Comparison of ENCODE assay signal across 12 cellular contexts in the genomic region with DNA sequence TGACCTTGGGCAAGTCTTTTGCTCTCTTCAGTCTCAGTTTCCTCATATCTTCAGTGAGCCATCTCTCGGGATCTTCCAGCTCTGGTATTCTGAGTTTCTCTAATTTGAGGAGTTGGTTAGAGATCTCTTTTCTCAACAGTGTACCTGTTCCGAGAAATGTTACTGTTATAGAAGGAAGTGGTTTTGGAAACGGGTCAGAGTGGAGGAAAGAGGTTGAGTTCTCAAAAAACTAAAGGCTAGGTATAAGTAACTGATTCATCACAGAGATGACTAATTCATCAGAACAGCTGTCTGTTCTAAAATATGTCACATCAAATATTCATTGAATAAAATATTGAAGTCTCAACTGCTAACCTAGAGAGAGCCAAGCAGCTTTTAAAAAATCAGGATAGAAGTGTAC.
DNase-seq lines count a peak whose midpoint lies in the region; ATAC-seq and TF ChIP-seq lines count a peak whose summit lies in the region.
"Had no signal": no experiment of that assay in that cellular context is flagged by ENCODE, and none has a peak within 500 bp of the region (broad histone marks: within the 10 kb centered on the region; RNA-seq: fewer than 3 reads in every experiment).

No MANE protein-coding gene starts in this region.

- H3K27ac ChIP-seq in KOPT-K1 (ENCODE audit: low read depth, low read length, poor library complexity, severe bottlenecking) (peak overlapping the region; percentile 61), left lung (no peak overlapping the region)

- TF ChIP-seq CTCF in epithelial cell of esophagus (IDR thresholded peaks at IDR 0.05; ENCODE audit: insufficient read depth, low read depth, low read length, missing control alignments) (no peak), WTC11 (IDR thresholded peaks at IDR 0.05) (no peak), left lung (IDR thresholded peaks at IDR 0.05) (no peak)

- intact Hi-C loops in left lung (cut with DNase I) = no loop called here

- H3K4me3 ChIP-seq in epithelial cell of esophagus (ENCODE audit: low read length) = no peak overlapping the region
- no peak overlapping the region for H3K4me3 ChIP-seq in left lung
- H3K4me3 ChIP-seq in HAP-1 = no peak overlapping the region

- H3K9me3 Mint-ChIP-seq in WTC11 (no peaks in the 10 kb centered on the region), immature natural killer cell (no peaks in the 10 kb centered on the region)
- H3K9me3 Mint-ChIP-seq: type B pancreatic cell had no signal

- H3K36me3 Mint-ChIP-seq in WTC11 (no peaks in the 10 kb centered on the region), immature natural killer cell (no peaks in the 10 kb centered on the region)

- no peak for TF ChIP-seq POLR2A in GM18505 (IDR thresholded peaks at IDR 0.05; ENCODE audit: borderline replicate concordance, extremely low read depth, insufficient read depth, insufficient read length)

- H3K27me3 ChIP-seq in left lung = no peaks in the 10 kb centered on the region
- H3K27me3 ChIP-seq in HAP-1 (ENCODE audit: low read depth) = no peaks in the 10 kb centered on the region

- in situ Hi-C loops in HAP-1 (cut with MboI; ENCODE audit: low sequenced_read_pairs) = no loop called here

- H3K4me1 ChIP-seq in left lung = peaks cover 9 to 16% of the 10 kb centered on the region in 2 donors
- no peaks in the 10 kb centered on the region for H3K4me1 ChIP-seq in HAP-1

- H3K4me3 Mint-ChIP-seq in WTC11 (no peak overlapping the region), immature natural killer cell (no peak overlapping the region)
- H3K4me3 Mint-ChIP-seq: type B pancreatic cell had no signal

- POLR2A ChIA-PET in WTC11 (lab: Charles Lee) = no interaction called here

- DNase-seq in epithelial cell of esophagus (ENCODE audit: low read depth) = peak; percentile 46
- no peak for DNase-seq in WTC11 (ENCODE audit: low spot score)
- DNase-seq in immature natural killer cell = no peak
- no peak for DNase-seq in left lung
- no peak for DNase-seq in HAP-1 (ENCODE audit: low spot score in 2 of 2)
- DNase-seq: DMS53, Karpas-422, OCI-M1 had no signal

- CTCF ChIA-PET in WTC11 (lab: Charles Lee) = interaction anchor here (1.4 kb wide), 1 partner anchor 27 kb away, joined by 4 read pairs; no protein-coding TSS in a partner anchor

- H3K36me3 ChIP-seq in KOPT-K1 (ENCODE audit: insufficient read depth, low read length) = no peaks in the 10 kb centered on the region
- no peaks in the 10 kb centered on the region for H3K36me3 ChIP-seq in left lung
- no peaks in the 10 kb centered on the region for H3K36me3 ChIP-seq in HAP-1 (replicated peaks)

- H3K27me3 Mint-ChIP-seq in WTC11 (ENCODE audit: low read depth) (no peaks in the 10 kb centered on the region), immature natural killer cell (ENCODE audit: low read depth in 3 of 3) (peaks cover 0 to 3% (median 2%) of the 10 kb centered on the region in 3 donors)
- H3K27me3 Mint-ChIP-seq: type B pancreatic cell had no signal

- H3K27ac Mint-ChIP-seq in WTC11 (no peak overlapping the region), immature natural killer cell (no peak overlapping the region)
- H3K27ac Mint-ChIP-seq: type B pancreatic cell had no signal

- no peaks in the 10 kb centered on the region for H3K9me3 ChIP-seq in KOPT-K1 (ENCODE audit: insufficient read depth, low read length, poor library complexity, severe bottlenecking)
- H3K9me3 ChIP-seq in left lung = no peaks in the 10 kb centered on the region
- H3K9me3 ChIP-seq in HAP-1 = no peaks in the 10 kb centered on the region

- ATAC-seq in GM18505 (IDR thresholded peaks at IDR 0.05; ENCODE audit: unreplicated experiment) (peak; percentile 57), GM21390 (IDR thresholded peaks at IDR 0.05; ENCODE audit: unreplicated experiment) (peak; percentile 79), WTC11 (no peak), left lung (no peak)

- H3K4me1 Mint-ChIP-seq in WTC11 = peaks cover 11% of the 10 kb centered on the region
- H3K4me1 Mint-ChIP-seq in immature natural killer cell = peaks cover 0 to 7% of the 10 kb centered on the region in 2 donors

TF ChIP-seq in WTC11, 78 proteins besides CTCF, POLR2A, EP300 and RAD21 (continues in another document):
- no peak for TF ChIP-seq CBFB (CRISPR knock-in tag; IDR thresholded peaks at IDR 0.05; ENCODE audit: low read depth)
- TF ChIP-seq, protein P1, sequence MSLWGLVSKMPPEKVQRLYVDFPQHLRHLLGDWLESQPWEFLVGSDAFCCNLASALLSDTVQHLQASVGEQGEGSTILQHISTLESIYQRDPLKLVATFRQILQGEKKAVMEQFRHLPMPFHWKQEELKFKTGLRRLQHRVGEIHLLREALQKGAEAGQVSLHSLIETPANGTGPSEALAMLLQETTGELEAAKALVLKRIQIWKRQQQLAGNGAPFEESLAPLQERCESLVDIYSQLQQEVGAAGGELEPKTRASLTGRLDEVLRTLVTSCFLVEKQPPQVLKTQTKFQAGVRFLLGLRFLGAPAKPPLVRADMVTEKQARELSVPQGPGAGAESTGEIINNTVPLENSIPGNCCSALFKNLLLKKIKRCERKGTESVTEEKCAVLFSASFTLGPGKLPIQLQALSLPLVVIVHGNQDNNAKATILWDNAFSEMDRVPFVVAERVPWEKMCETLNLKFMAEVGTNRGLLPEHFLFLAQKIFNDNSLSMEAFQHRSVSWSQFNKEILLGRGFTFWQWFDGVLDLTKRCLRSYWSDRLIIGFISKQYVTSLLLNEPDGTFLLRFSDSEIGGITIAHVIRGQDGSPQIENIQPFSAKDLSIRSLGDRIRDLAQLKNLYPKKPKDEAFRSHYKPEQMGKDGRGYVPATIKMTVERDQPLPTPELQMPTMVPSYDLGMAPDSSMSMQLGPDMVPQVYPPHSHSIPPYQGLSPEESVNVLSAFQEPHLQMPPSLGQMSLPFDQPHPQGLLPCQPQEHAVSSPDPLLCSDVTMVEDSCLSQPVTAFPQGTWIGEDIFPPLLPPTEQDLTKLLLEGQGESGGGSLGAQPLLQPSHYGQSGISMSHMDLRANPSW (CRISPR knock-in tag; conservative IDR thresholded peaks at IDR 0.05; ENCODE audit: low read depth) = no peak
- TF ChIP-seq, protein P2, sequence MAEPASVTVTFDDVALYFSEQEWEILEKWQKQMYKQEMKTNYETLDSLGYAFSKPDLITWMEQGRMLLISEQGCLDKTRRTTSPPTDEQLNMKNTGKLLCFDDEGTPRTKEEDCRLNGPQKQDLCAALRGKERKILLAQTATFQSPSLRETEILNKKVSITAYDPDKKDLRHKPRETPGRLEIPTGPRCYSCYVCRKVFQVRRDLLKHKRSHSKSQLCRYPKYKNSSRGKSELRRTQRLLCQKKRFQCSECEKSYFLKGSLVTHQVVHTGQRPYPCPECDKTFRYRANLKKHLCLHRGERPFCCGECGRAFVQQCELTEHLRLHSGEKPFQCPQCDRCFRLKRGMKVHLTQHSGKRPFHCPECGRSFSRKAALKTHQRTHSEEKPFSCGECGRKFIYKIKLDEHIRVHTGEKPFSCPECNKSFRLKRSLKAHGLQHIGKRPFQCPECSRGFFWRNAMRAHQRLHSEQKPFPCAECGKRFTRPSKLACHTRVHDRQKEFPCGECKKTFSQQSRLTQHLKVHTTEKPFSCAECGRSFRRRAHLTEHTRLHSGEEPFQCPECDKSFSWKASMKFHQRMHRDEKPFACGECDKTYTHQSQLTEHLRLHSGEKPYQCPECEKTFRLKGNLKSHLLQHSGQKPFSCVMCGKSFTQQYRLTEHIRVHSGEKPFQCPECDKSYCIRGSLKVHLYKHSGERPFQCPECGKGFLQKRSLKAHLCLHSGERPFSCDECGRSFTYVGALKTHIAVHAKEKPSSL (CRISPR knock-in tag; conservative IDR thresholded peaks at IDR 0.05) = no peak
- TF ChIP-seq SP1 (CRISPR knock-in tag; conservative IDR thresholded peaks at IDR 0.05) = no peak
- TF ChIP-seq EMX1 (CRISPR knock-in tag; IDR thresholded peaks at IDR 0.05) = no peak
- TF ChIP-seq, protein P3, sequence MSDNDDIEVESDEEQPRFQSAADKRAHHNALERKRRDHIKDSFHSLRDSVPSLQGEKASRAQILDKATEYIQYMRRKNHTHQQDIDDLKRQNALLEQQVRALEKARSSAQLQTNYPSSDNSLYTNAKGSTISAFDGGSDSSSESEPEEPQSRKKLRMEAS (CRISPR knock-in tag; IDR thresholded peaks at IDR 0.05) = no peak
- TF ChIP-seq SOX15 (CRISPR knock-in tag; IDR thresholded peaks at IDR 0.05) = no peak
- no peak for TF ChIP-seq NFATC4 (CRISPR knock-in tag; IDR thresholded peaks at IDR 0.05)
- TF ChIP-seq, protein P4, sequence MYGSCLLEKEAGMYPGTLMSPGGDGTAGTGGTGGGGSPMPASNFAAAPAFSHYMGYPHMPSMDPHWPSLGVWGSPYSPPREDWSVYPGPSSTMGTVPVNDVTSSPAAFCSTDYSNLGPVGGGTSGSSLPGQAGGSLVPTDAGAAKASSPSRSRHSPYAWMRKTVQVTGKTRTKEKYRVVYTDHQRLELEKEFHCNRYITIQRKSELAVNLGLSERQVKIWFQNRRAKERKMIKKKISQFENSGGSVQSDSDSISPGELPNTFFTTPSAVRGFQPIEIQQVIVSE (CRISPR knock-in tag; IDR thresholded peaks at IDR 0.05; ENCODE audit: borderline replicate concordance) = no peak
- no peak for TF ChIP-seq GTF2I (CRISPR knock-in tag; conservative IDR thresholded peaks at IDR 0.05)
- TF ChIP-seq, protein P5, sequence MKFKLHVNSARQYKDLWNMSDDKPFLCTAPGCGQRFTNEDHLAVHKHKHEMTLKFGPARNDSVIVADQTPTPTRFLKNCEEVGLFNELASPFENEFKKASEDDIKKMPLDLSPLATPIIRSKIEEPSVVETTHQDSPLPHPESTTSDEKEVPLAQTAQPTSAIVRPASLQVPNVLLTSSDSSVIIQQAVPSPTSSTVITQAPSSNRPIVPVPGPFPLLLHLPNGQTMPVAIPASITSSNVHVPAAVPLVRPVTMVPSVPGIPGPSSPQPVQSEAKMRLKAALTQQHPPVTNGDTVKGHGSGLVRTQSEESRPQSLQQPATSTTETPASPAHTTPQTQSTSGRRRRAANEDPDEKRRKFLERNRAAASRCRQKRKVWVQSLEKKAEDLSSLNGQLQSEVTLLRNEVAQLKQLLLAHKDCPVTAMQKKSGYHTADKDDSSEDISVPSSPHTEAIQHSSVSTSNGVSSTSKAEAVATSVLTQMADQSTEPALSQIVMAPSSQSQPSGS (CRISPR knock-in tag; IDR thresholded peaks at IDR 0.05; ENCODE audit: borderline replicate concordance, low read depth) = no peak
- no peak for TF ChIP-seq ZBTB21 (CRISPR knock-in tag; IDR thresholded peaks at IDR 0.05; ENCODE audit: borderline replicate concordance)
- TF ChIP-seq ELF4 (CRISPR knock-in tag; IDR thresholded peaks at IDR 0.05; ENCODE audit: low read depth) = no peak
- TF ChIP-seq ZNF416 (CRISPR knock-in tag; IDR thresholded peaks at IDR 0.05) = no peak

Comparison
In these comparisons a context has a peak if more than half of its experiments do, and no peak if none do; other contexts are left out.
1. ATAC-seq: peak in GM18505 (single experiment) and GM21390 (single experiment); none in WTC11 (single experiment) and left lung (single experiment).